25 cellular contexts compared by ENCODE assay signal in genomic region chr13:102033316-102033715, GRCh38.
"Had no signal": no experiment of that assay in that cellular context is flagged by ENCODE, and none has a peak within 500 bp of the region (broad histone marks: within the 10 kb centered on the region; RNA-seq: fewer than 3 reads in every experiment).

No MANE protein-coding gene starts in this region.

- H3K79me2 ChIP-seq: hepatocyte had no signal

- H3K27ac Mint-ChIP-seq: activated naive CD4-positive, alpha-beta T cell treated with anti-CD3 and anti-CD28 coated beads, Interleukin-2, amount 50 U/mL, for 72 hours; activated T-cell treated with anti-CD3 and anti-CD28 coated beads, Interleukin-2, amount 50 U/mL, for 24 hours; activated T-helper 17 cell treated with anti-CD3 and anti-CD28 coated beads, Interleukin-2, amount 50 U/mL, for 72 hours; naive thymus-derived CD8-positive, alpha-beta T cell; stimulated activated effector memory CD8-positive, alpha-beta T cell treated with anti-CD3 and anti-CD28 coated beads, Interleukin-12 subunit alpha, Interleukin-12 subunit beta, amount 100 ng/mL, for 72 hours; T-helper 2 cell treated with Interferon-gamma antibody and Interleukin-4, amounts not matched to agents 5 μg/mL and 100 μg/mL, for 36 hours had no signal

- H3K4me1 Mint-ChIP-seq: activated T-helper 17 cell treated with anti-CD3 and anti-CD28 coated beads, Interleukin-2, amount 50 U/mL, for 72 hours; naive thymus-derived CD8-positive, alpha-beta T cell; stimulated activated effector memory CD8-positive, alpha-beta T cell treated with anti-CD3 and anti-CD28 coated beads, Interleukin-12 subunit alpha, Interleukin-12 subunit beta, amount 100 ng/mL, for 72 hours had no signal

- H3K27me3 ChIP-seq: brain microvascular endothelial cell, hepatocyte, right lobe of liver, stomach, suprapubic skin, tibial nerve had no signal

- H3K4me2 ChIP-seq: hepatocyte had no signal

- ATAC-seq: activated naive CD4-positive, alpha-beta T cell treated with anti-CD3 and anti-CD28 coated beads, Interleukin-2, amount 50 U/mL, for 72 hours; activated T-helper 17 cell treated with anti-CD3 and anti-CD28 coated beads, Interleukin-2, amount 50 U/mL, for 72 hours; esophagus mucosa; naive thymus-derived CD8-positive, alpha-beta T cell; right lobe of liver had no signal

- H3K27me3 Mint-ChIP-seq: activated T-cell treated with anti-CD3 and anti-CD28 coated beads, Interleukin-2, amount 50 U/mL, for 24 hours had no signal

- H3K27ac ChIP-seq: brain microvascular endothelial cell, hepatocyte, left ventricle myocardium inferior, right lobe of liver, skin epidermis, stomach, suprapubic skin, tibial nerve, VCaP had no signal

- DNase-seq: activated CD4-positive, alpha-beta T cell treated with anti-CD3 and anti-CD28 coated beads for 1 hour; activated CD8-positive, alpha-beta memory T cell treated with anti-CD3 and anti-CD28 coated beads for 24 hours; activated CD8-positive, alpha-beta memory T cell treated with anti-CD3 and anti-CD28 coated beads, Interleukin-2, amount 50 U/mL, for 4 hours; activated T-cell treated with anti-CD3 and anti-CD28 coated beads, Interleukin-2, amount 50 U/mL, for 24 hours; aorta; brain microvascular endothelial cell; dermis blood vessel endothelial cell; effector memory CD4-positive, alpha-beta T cell; foreskin melanocyte; left ventricle myocardium inferior; naive thymus-derived CD8-positive, alpha-beta T cell; posterior cingulate gyrus; right lobe of liver; stimulated activated CD4-positive, alpha-beta T cell treated with anti-CD3 and anti-CD28 coated beads, Interleukin-2, amount 100 ng/mL, for 24 hours; stomach had no signal

- H3K36me3 Mint-ChIP-seq: activated naive CD4-positive, alpha-beta T cell treated with anti-CD3 and anti-CD28 coated beads, Interleukin-2, amount 50 U/mL, for 72 hours; naive thymus-derived CD8-positive, alpha-beta T cell; stimulated activated effector memory CD8-positive, alpha-beta T cell treated with anti-CD3 and anti-CD28 coated beads, Interleukin-12 subunit alpha, Interleukin-12 subunit beta, amount 100 ng/mL, for 72 hours had no signal

- H3K9me3 Mint-ChIP-seq: activated naive CD4-positive, alpha-beta T cell treated with anti-CD3 and anti-CD28 coated beads, Interleukin-2, amount 50 U/mL, for 72 hours; activated T-cell treated with anti-CD3 and anti-CD28 coated beads, Interleukin-2, amount 50 U/mL, for 24 hours; activated T-helper 17 cell treated with anti-CD3 and anti-CD28 coated beads, Interleukin-2, amount 50 U/mL, for 72 hours; stimulated activated effector memory CD8-positive, alpha-beta T cell treated with anti-CD3 and anti-CD28 coated beads, Interleukin-12 subunit alpha, Interleukin-12 subunit beta, amount 100 ng/mL, for 72 hours; T-helper 2 cell treated with Interferon-gamma antibody and Interleukin-4, amounts not matched to agents 5 μg/mL and 100 μg/mL, for 36 hours had no signal

- H3K9me3 ChIP-seq: left ventricle myocardium inferior, right lobe of liver, stomach, suprapubic skin, tibial nerve had no signal

- H2AFZ ChIP-seq: hepatocyte had no signal

- H3K4me1 ChIP-seq: right lobe of liver, suprapubic skin, tibial nerve had no signal

- H3K36me3 ChIP-seq: brain microvascular endothelial cell, left ventricle myocardium inferior, right lobe of liver, stomach, suprapubic skin, tibial nerve had no signal

- H3K4me3 ChIP-seq: hepatocyte, left ventricle myocardium inferior, right lobe of liver, skin epidermis, stomach, suprapubic skin, tibial nerve had no signal

- H3K4me3 Mint-ChIP-seq: activated T-cell treated with anti-CD3 and anti-CD28 coated beads, Interleukin-2, amount 50 U/mL, for 24 hours; activated T-helper 17 cell treated with anti-CD3 and anti-CD28 coated beads, Interleukin-2, amount 50 U/mL, for 72 hours; naive thymus-derived CD8-positive, alpha-beta T cell; stimulated activated effector memory CD8-positive, alpha-beta T cell treated with anti-CD3 and anti-CD28 coated beads, Interleukin-12 subunit alpha, Interleukin-12 subunit beta, amount 100 ng/mL, for 72 hours; T-helper 2 cell treated with Interferon-gamma antibody and Interleukin-4, amounts not matched to agents 5 μg/mL and 100 μg/mL, for 36 hours had no signal
